Comparison of ENCODE assay signal across 1 cellular context in genomic region chr2:15177103-15177502, GRCh38.
TF ChIP-seq lines count a peak whose summit lies in the region.

No MANE protein-coding gene starts in this region.

TF ChIP-seq in GM12878, 131 proteins besides CTCF, POLR2A, EP300 and RAD21 (continued from another document):
- TF ChIP-seq JUNB (IDR thresholded peaks at IDR 0.05) (peak; percentile 98), ZSCAN29 (IDR thresholded peaks at IDR 0.05) (no peak), HCFC1 (IDR thresholded peaks at IDR 0.05; ENCODE audit: low read length) (no peak)
